Comparison of ENCODE assay signal across 8 cellular contexts in the genomic region with DNA sequence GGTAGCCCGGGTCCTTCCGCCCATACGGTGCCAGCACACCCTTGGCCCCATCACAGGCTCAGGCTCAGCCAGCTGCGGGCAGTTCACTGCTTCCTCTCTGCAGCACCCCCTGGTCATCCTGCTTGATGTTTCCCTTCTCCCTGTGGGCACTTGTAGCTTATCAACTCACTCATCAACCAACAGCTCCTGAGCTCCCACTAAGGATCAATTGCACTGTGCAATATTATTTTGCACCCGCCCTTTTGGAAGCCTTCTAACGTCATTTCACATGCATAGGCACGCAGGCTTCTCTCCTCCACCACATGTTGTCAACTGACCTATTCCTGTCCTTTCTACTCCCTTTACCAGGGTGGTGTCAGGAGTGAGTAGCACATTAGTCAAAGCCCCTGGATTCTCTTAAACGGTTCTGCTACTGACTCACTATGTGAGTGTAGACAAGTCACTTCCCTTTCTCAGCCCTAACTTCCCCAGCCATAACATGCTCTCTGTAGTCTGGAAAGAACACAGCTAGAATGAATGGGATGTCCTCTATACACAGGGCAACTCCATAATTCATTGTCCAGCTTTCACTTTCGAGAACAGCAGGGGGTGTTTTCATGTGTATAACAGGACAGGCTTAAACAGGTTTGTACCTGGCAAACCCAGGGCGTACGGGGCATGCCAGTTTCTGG. TPM values are rescaled to one million over a fixed set of nuclear protein-coding genes. Genes with fewer than 3 reads are reported as not detected.
DNase-seq lines count a peak whose midpoint lies in the region; ATAC-seq, FAIRE-seq and TF ChIP-seq lines count a peak whose summit lies in the region.

No MANE protein-coding gene starts in this region.

- POLR2A ChIA-PET in BJ (lab: Charles Lee), result interaction anchor here (0.6 kb wide), 1 partner anchor 74 kb away, joined by 5 read pairs; no protein-coding TSS in a partner anchor

- ATAC-seq in GM21619 (IDR thresholded peaks at IDR 0.05; ENCODE audit: unreplicated experiment) (peak; percentile 70), pancreas (peak; percentile 57 to 85 (median 76)), HG03469 (IDR thresholded peaks at IDR 0.05; ENCODE audit: unreplicated experiment) (no peak), HG03045 (IDR thresholded peaks at IDR 0.05; ENCODE audit: unreplicated experiment) (no peak)

- H3K4me1 ChIP-seq in esophagus muscularis mucosa (no peaks in the 10 kb centered on the region), pancreas (peaks cover 15 to 16% (median 16%) of the 10 kb centered on the region in 3 donors)

- H3K27ac ChIP-seq in esophagus muscularis mucosa (replicated peaks in 1 of 4), result peak overlapping the region in 1 of 4 donors; percentile 10
- H3K27ac ChIP-seq in pancreas, result peak overlapping the region; percentile 43 to 82 (median 66)

- no peak for TF ChIP-seq EP300 in esophagus muscularis mucosa (IDR thresholded peaks at IDR 0.05)

- 67% methylated on average over 11 of the region's 11 CpGs for WGBS in esophagus muscularis mucosa
- WGBS in pancreas, 2 donors, result 61% methylated on average over 11 of the region's 11 CpGs

- no peaks in the 10 kb centered on the region for H3K36me3 ChIP-seq in BJ (ENCODE audit: control insufficient read depth, insufficient read depth, low read length)
- H3K36me3 ChIP-seq in esophagus muscularis mucosa, result no peaks in the 10 kb centered on the region
- no peaks in the 10 kb centered on the region for H3K36me3 ChIP-seq in pancreas

- no peak for TF ChIP-seq CTCF in BJ (IDR thresholded peaks at IDR 0.05; ENCODE audit: insufficient read depth, low read depth, low read length)
- TF ChIP-seq CTCF in esophagus muscularis mucosa (IDR thresholded peaks at IDR 0.05), result no peak
- no peak for TF ChIP-seq CTCF in pancreas (IDR thresholded peaks at IDR 0.05)

- H3K27me3 ChIP-seq in BJ (ENCODE audit: control insufficient read depth, insufficient read depth, low read length) (no peaks in the 10 kb centered on the region), esophagus muscularis mucosa (no peaks in the 10 kb centered on the region), pancreas (no peaks in the 10 kb centered on the region)

- no peak for TF ChIP-seq POLR2A in esophagus muscularis mucosa (IDR thresholded peaks at IDR 0.05; ENCODE audit: low read depth)

- no peaks in the 10 kb centered on the region for H3K9me3 ChIP-seq in esophagus muscularis mucosa
- H3K9me3 ChIP-seq in pancreas, result no peaks in the 10 kb centered on the region

- H3K4me3 ChIP-seq in BJ (ENCODE audit: low read depth, low read length), result no peak overlapping the region
- no peak overlapping the region for H3K4me3 ChIP-seq in esophagus muscularis mucosa
- H3K4me3 ChIP-seq in pancreas, result no peak overlapping the region

- CTCF ChIA-PET in BJ (lab: Yijun Ruan, JAX), result no interaction called here

- DNase-seq in BJ (ENCODE audit: low read depth), result peak; percentile 82
- peak; percentile 99 for DNase-seq in RPMI7951 (ENCODE audit: low read depth)
- DNase-seq in esophagus muscularis mucosa (ENCODE audit: extremely low spot score), result peak; percentile 53
- DNase-seq in pancreas, result peak in 1 of 6 donors; percentile 47
- no peak for DNase-seq in NCI-H82 treated with DMSO at 0.1 percent for 48 hours (lab: John Stamatoyannopoulos, UW; ENCODE audit: unreplicated experiment)

- intact Hi-C loops in esophagus muscularis mucosa (cut with DNase I) (no loop called here), pancreas (cut with DNase I) (no loop called here)

- FAIRE-seq in pancreas (lab: Jason Lieb, UNC), result no peak

RNA-seq across cellular contexts. Expression of gene IRF2BP2, which starts 47.1 kb away (rescaled TPM):
- polyA plus RNA-seq in BJ (2011; rRNA removed) (12.5 and 20.7 TPM in 2 replicates), pancreas (10 to 100 TPM; 57.2 to 93.6 TPM)
- 21.2 and 34.0 TPM in 2 replicates for polyA minus RNA-seq in BJ (2011; rRNA and poly(A)+ RNA removed)
- total RNA-seq in RPMI7951 (2014; rRNA removed; shearing (Covaris generic)), result 41.6 and 47.7 TPM in 2 replicates
- total RNA-seq in esophagus muscularis mucosa (100 to 1,000 TPM in 2 of 4 donors, 10 to 100 TPM in 2; 83.3 to 119 (median 97.9) TPM), pancreas (10 to 100 TPM; 47.0 to 95.6 (median 55.0) TPM)

Comparison
In these comparisons a context has a peak if more than half of its experiments do, and no peak if none do; other contexts are left out.
1. ATAC-seq: peak in GM21619 (single experiment) and pancreas (4 of 4); none in HG03469 (single experiment) and HG03045 (single experiment).